Comparison of ENCODE assay signal across 8 cellular contexts in the genomic region with DNA sequence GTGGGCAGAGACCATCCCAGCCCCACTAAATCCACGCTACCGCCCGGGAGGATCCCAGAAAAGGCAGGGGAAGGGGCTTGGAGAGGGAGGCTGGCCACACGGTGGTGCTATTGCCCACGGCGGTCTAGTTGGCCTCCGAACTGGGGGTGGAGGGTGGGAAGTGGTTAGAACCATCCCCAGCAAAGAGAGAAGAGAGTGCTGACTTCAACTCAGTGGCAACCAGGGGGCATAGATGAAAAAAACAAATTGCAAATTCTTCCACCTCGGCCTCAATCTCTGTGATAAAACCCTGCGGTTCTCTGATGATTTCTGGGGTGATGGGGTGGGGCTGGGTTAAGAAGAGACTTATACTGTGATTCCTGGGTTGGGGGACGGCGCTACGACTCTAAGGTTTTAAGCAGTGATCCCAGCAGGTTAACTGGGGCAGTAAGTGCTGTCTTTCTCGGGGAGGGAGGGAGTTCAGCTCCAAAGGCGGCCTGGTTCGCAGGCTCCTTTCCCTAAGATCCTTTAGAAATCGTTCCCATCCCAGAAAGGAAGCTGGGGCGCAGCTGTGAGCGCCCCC.
DNase-seq lines count a peak whose midpoint lies in the region; ATAC-seq and TF ChIP-seq lines count a peak whose summit lies in the region.

No MANE protein-coding gene starts in this region.

- peak overlapping the region; percentile 18 for H3K4me3 ChIP-seq in AG09309 (ENCODE audit: control insufficient read depth, low read depth, low read length)

- peak overlapping the region; percentile 85 for H3K27ac Mint-ChIP-seq in neural crest cell (ENCODE audit: unreplicated experiment)

- DNase-seq in AG09309 (ENCODE audit: low read depth), result peak; percentile 82
- peak; percentile 88 for DNase-seq in GM19240 (ENCODE audit: insufficient read length, low spot score)
- peak; percentile 65 for DNase-seq in SK-MEL-5 (ENCODE audit: low read depth, low spot score)
- DNase-seq in activated naive CD4-positive, alpha-beta T cell treated with Interleukin-2 at 50 U/mL for 16 hours, result peak; percentile 82
- DNase-seq in foreskin melanocyte, result peak; percentile 57
- DNase-seq in neural crest cell (ENCODE audit: low read depth, low spot score), result peak; percentile 88
- DNase-seq in stimulated activated naive CD8-positive, alpha-beta T cell treated with anti-CD3 and anti-CD28 coated beads, Interleukin-15, Interleukin-2, amounts not matched to agents 100 U/mL and 50 U/mL, for 24 hours, result peak; percentile 90

- ATAC-seq in stimulated activated naive CD8-positive, alpha-beta T cell treated with anti-CD3 and anti-CD28 coated beads, Interleukin-15, Interleukin-2, amounts not matched to agents 100 U/mL and 50 U/mL, for 24 hours, result peak; percentile 88

- peak overlapping the region; percentile 83 for H3K4me3 Mint-ChIP-seq in neural crest cell

- in situ Hi-C loops in SK-MEL-5 (cut with HindIII; ENCODE audit: low pct_unique_long_range_greater_than_20kb, low sequenced_read_pairs), result no loop called here

- no peaks in the 10 kb centered on the region for H3K9me3 Mint-ChIP-seq in neural crest cell

- no peaks in the 10 kb centered on the region for H3K27me3 Mint-ChIP-seq in neural crest cell (ENCODE audit: low read depth)

- TF ChIP-seq CTCF in AG09309 (IDR thresholded peaks at IDR 0.05; ENCODE audit: control insufficient read depth, insufficient read depth, low read depth, low read length, missing control alignments) (peak; percentile 89), LNCAP (IDR thresholded peaks at IDR 0.05) (peak; percentile 87), neural crest cell (conservative IDR thresholded peaks at IDR 0.05) (peak; percentile 84)

- no peaks in the 10 kb centered on the region for H3K36me3 Mint-ChIP-seq in neural crest cell (ENCODE audit: low read depth)

- H3K4me1 Mint-ChIP-seq in neural crest cell, result peaks cover 49% of the 10 kb centered on the region

Comparison
In these comparisons a context has a peak if more than half of its experiments do, and no peak if none do; other contexts are left out.
1. Peak in every context shown above with its lines: DNase-seq, ATAC-seq and H3K4me3 ChIP-seq.